Comparison of ENCODE assay signal across 13 cellular contexts in the genomic region with DNA sequence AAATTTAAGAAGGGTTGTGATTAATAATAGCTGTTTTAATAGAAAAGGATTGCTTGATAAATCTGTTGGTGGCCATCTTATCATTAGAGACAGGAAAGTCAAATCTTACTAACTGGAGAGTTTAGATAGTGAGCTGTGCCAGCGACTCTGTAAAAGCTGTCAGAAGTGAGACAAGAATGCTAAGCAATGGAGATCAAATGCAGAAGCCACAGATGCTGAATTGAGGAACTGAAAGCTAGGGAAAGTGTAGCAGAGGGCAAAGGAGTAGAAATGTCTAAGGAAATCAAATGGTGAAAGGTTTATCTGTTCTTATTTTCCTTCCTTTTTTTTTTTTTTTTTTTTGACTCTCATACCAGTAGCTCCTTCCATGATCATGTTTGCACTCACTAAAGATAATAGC. TPM values are rescaled to one million over a fixed set of nuclear protein-coding genes. Genes with fewer than 3 reads are reported as not detected.
DNase-seq lines count a peak whose midpoint lies in the region; ATAC-seq lines count a peak whose summit lies in the region.
"Had no signal": no experiment of that assay in that cellular context is flagged by ENCODE, and none has a peak within 500 bp of the region (broad histone marks: within the 10 kb centered on the region; RNA-seq: fewer than 3 reads in every experiment).

No MANE protein-coding gene starts in this region.

- 0 out of 22 replicates have a peak, but pooled peaks cover 0 to 6% (median 0%) of the 10 kb centered on the region in 11 experiments for H3K36me3 ChIP-seq in BLaER1 treated with 17β-estradiol and CSF1 and Interleukin-3, amounts not matched to agents 10 nM and 100 nM
- H3K36me3 ChIP-seq: brain microvascular endothelial cell had no signal

- H3K4me3 ChIP-seq in BLaER1 treated with 17β-estradiol and CSF1 and Interleukin-3, amounts not matched to agents 10 nM and 100 nM = no peak overlapping the region
- H3K4me3 ChIP-seq: A549 had no signal

- H3K36me3 Mint-ChIP-seq in T-helper 2 cell treated with Interferon-gamma antibody and Interleukin-4, amounts not matched to agents 5 μg/mL and 100 μg/mL, for 36 hours (ENCODE audit: low read depth) = no peaks in the 10 kb centered on the region
- H3K36me3 Mint-ChIP-seq: type B pancreatic cell had no signal

- H3K9me3 Mint-ChIP-seq in T-helper 2 cell treated with Interferon-gamma antibody and Interleukin-4, amounts not matched to agents 5 μg/mL and 100 μg/mL, for 36 hours = no peaks in the 10 kb centered on the region
- H3K9me3 Mint-ChIP-seq: type B pancreatic cell had no signal

- H3K27me3 Mint-ChIP-seq in T-helper 2 cell treated with Interferon-gamma antibody and Interleukin-4, amounts not matched to agents 5 μg/mL and 100 μg/mL, for 36 hours (ENCODE audit: low read depth) = peaks cover 2% of the 10 kb centered on the region
- H3K27me3 Mint-ChIP-seq: type B pancreatic cell had no signal

- no peak overlapping the region for H3K27ac Mint-ChIP-seq in T-helper 2 cell treated with Interferon-gamma antibody and Interleukin-4, amounts not matched to agents 5 μg/mL and 100 μg/mL, for 36 hours
- H3K27ac Mint-ChIP-seq: activated T-cell treated with anti-CD3 and anti-CD28 coated beads, Interleukin-2, amount 50 U/mL, for 72 hours; type B pancreatic cell had no signal

- H3K4me1 Mint-ChIP-seq in T-helper 2 cell treated with Interferon-gamma antibody and Interleukin-4, amounts not matched to agents 5 μg/mL and 100 μg/mL, for 36 hours (ENCODE audit: low read depth) = no peaks in the 10 kb centered on the region

- peak overlapping the region in 9 of 11 experiments; percentile 23 to 63 (median 44); a peak in 14 of 22 replicates for H3K4me2 ChIP-seq in BLaER1 treated with 17β-estradiol and CSF1 and Interleukin-3, amounts not matched to agents 10 nM and 100 nM
- H3K4me2 ChIP-seq: A549 had no signal

- no peak overlapping the region for H3K9ac ChIP-seq in BLaER1 treated with 17β-estradiol and CSF1 and Interleukin-3, amounts not matched to agents 10 nM and 100 nM

- no peaks in the 10 kb centered on the region for H4K20me1 ChIP-seq in BLaER1 treated with 17β-estradiol and CSF1 and Interleukin-3, amounts not matched to agents 10 nM and 100 nM

- ATAC-seq in GM19467 (IDR thresholded peaks at IDR 0.05; ENCODE audit: unreplicated experiment) (peak; percentile 70), HG03342 (IDR thresholded peaks at IDR 0.05; ENCODE audit: unreplicated experiment) (peak; percentile 80)
- ATAC-seq: A549; activated T-cell treated with anti-CD3 and anti-CD28 coated beads, Interleukin-2, amount 50 U/mL, for 72 hours had no signal

- peaks cover 0 to 20% (median 0%) of the 10 kb centered on the region in 11 experiments; a peak in 4 of 22 replicates for H3K27me3 ChIP-seq in BLaER1 treated with 17β-estradiol and CSF1 and Interleukin-3, amounts not matched to agents 10 nM and 100 nM
- H3K27me3 ChIP-seq: brain microvascular endothelial cell had no signal

- H3K4me1 ChIP-seq in BLaER1 treated with 17β-estradiol and CSF1 and Interleukin-3, amounts not matched to agents 10 nM and 100 nM = peaks cover 12 to 28% (median 23%) of the 10 kb centered on the region in 10 experiments
- H3K4me1 ChIP-seq: A549 had no signal

- peaks cover 9 to 23% (median 19%) of the 10 kb centered on the region in 11 experiments; a peak in 21 of 22 replicates for H3K9me3 ChIP-seq in BLaER1 treated with 17β-estradiol and CSF1 and Interleukin-3, amounts not matched to agents 10 nM and 100 nM (replicated peaks in 1 of 11)
- H3K9me3 ChIP-seq: A549 had no signal

- no peak overlapping the region for H3K4me3 Mint-ChIP-seq in T-helper 2 cell treated with Interferon-gamma antibody and Interleukin-4, amounts not matched to agents 5 μg/mL and 100 μg/mL, for 36 hours
- H3K4me3 Mint-ChIP-seq: activated T-cell treated with anti-CD3 and anti-CD28 coated beads, Interleukin-2, amount 50 U/mL, for 72 hours; type B pancreatic cell had no signal

- peak overlapping the region in 4 of 11 experiments; percentile 5 to 32 (median 18); a peak in 2 of 22 replicates for H3K27ac ChIP-seq in BLaER1 treated with 17β-estradiol and CSF1 and Interleukin-3, amounts not matched to agents 10 nM and 100 nM
- H3K27ac ChIP-seq: A549, brain microvascular endothelial cell had no signal

- DNase-seq in SKM-1 (lab: John Stamatoyannopoulos, UW; ENCODE audit: unreplicated experiment) = peak; percentile 74
- DNase-seq in T-helper 2 cell treated with Interferon-gamma antibody and Interleukin-4, amounts not matched to agents 5 μg/mL and 100 μg/mL, for 36 hours (ENCODE audit: low spot score) = no peak
- DNase-seq in activated effector memory CD4-positive, alpha-beta T cell treated with Interleukin-2 at 50 U/mL for 16 hours = no peak
- DNase-seq in HT-29 (ENCODE audit: low spot score) = no peak
- DNase-seq in stimulated activated CD4-positive, alpha-beta T cell treated with anti-CD3 and anti-CD28 coated beads, Interleukin-12 subunit alpha, Interleukin-12 subunit beta, amount 100 ng/mL, for 4 hours = no peak
- DNase-seq: activated T-cell treated with anti-CD3 and anti-CD28 coated beads, Interleukin-2, amount 50 U/mL, for 72 hours; brain microvascular endothelial cell; NCI-H1694 treated with DMSO at 0.1 percent for 48 hours had no signal

RNA-seq across cellular contexts. Expression of a gene that starts 13.7 kb away (rescaled TPM):
- total RNA-seq in HT-29 (2014; rRNA removed; shearing (Covaris generic)) = not detected in 2 replicates
- total RNA-seq: activated T-cell treated with anti-CD3 and anti-CD28 coated beads, Interleukin-2, amount 50 U/mL, for 72 hours had no signal

RNA-seq across cellular contexts. Expression of a gene that starts 36.4 kb away (rescaled TPM):
- total RNA-seq in HT-29 (2014; rRNA removed; shearing (Covaris generic)) = not detected in 2 replicates
- total RNA-seq: activated T-cell treated with anti-CD3 and anti-CD28 coated beads, Interleukin-2, amount 50 U/mL, for 72 hours had no signal
